Comparison of ENCODE assay signal across 19 cellular contexts in genomic region chr6:168923171-168923570, GRCh38.
"Had no signal": no experiment of that assay in that cellular context is flagged by ENCODE, and none has a peak within 500 bp of the region (broad histone marks: within the 10 kb centered on the region; RNA-seq: fewer than 3 reads in every experiment).

No MANE protein-coding gene starts in this region.

- H3K27ac Mint-ChIP-seq: dendritic cell treated with granulocyte-macrophage colony-stimulating factor and Interleukin-4, amounts not matched to agents 40 ng/mL and 50 ng/mL, for 4 days; immature natural killer cell; mesothelial cell of epicardium had no signal

- H3K27ac ChIP-seq: esophagus muscularis mucosa, foreskin keratinocyte, gastroesophageal sphincter, heart left ventricle, hepatocyte, left lung, lower lobe of right lung had no signal

- H3K9me3 Mint-ChIP-seq: effector memory CD8-positive, alpha-beta T cell; immature natural killer cell; mesothelial cell of epicardium had no signal

- H3K27me3 ChIP-seq: esophagus muscularis mucosa, foreskin keratinocyte, gastroesophageal sphincter, hepatocyte, left lung had no signal

- H3K9me3 ChIP-seq: esophagus muscularis mucosa, gastroesophageal sphincter, heart left ventricle, left lung, lower lobe of right lung, mucosa of descending colon had no signal

- H3K4me1 Mint-ChIP-seq: mesothelial cell of epicardium, naive B cell had no signal

- H3K4me3 Mint-ChIP-seq: dendritic cell treated with granulocyte-macrophage colony-stimulating factor and Interleukin-4, amounts not matched to agents 40 ng/mL and 50 ng/mL, for 4 days; effector memory CD8-positive, alpha-beta T cell; immature natural killer cell; mesothelial cell of epicardium; naive B cell had no signal

- H3K36me3 Mint-ChIP-seq: immature natural killer cell, mesothelial cell of epicardium, naive B cell had no signal

- H3K4me1 ChIP-seq: foreskin keratinocyte, heart left ventricle, left lung, lower lobe of right lung had no signal

- H3K4me3 ChIP-seq: esophagus muscularis mucosa, gastroesophageal sphincter, heart left ventricle, hepatocyte, left lung, lower lobe of right lung, mucosa of descending colon had no signal

- H3K36me3 ChIP-seq: esophagus muscularis mucosa, gastroesophageal sphincter, heart left ventricle, left lung, lower lobe of right lung had no signal

- DNase-seq: cortex of kidney; effector CD8-positive, alpha-beta T cell; effector memory CD8-positive, alpha-beta T cell; foreskin keratinocyte; heart left ventricle; hypothalamus; immature natural killer cell; left cardiac atrium; left lung; left ventricle myocardium superior; lower lobe of right lung; mesenchymal stem cell; mucosa of descending colon; naive B cell had no signal

- H3K27me3 Mint-ChIP-seq: dendritic cell treated with granulocyte-macrophage colony-stimulating factor and Interleukin-4, amounts not matched to agents 40 ng/mL and 50 ng/mL, for 4 days had no signal
